Comparison of ENCODE assay signal across 10 cellular contexts in genomic region chr12:120369476-120370342, GRCh38. TPM values are rescaled to one million over a fixed set of nuclear protein-coding genes. Genes with fewer than 3 reads are reported as not detected.
A peak's percentile ranks its signal among the peaks of the same experiment; 100 is the strongest.
DNase-seq lines count a peak whose midpoint lies in the region; ATAC-seq and TF ChIP-seq lines count a peak whose summit lies in the region.
"Had no signal": no experiment of that assay in that cellular context is flagged by ENCODE, and none has a peak within 500 bp of the region (broad histone marks: within the 10 kb centered on the region; RNA-seq: fewer than 3 reads in every experiment).

No MANE protein-coding gene starts in this region.

- H3K9me3 Mint-ChIP-seq in Calu3 (ENCODE audit: low read depth, unreplicated experiment) = no peaks in the 10 kb centered on the region

- H3K9ac ChIP-seq in SK-N-MC (ENCODE audit: insufficient read length) = peak overlapping the region; percentile 56

- H3K36me3 Mint-ChIP-seq in Calu3 (ENCODE audit: insufficient read depth, unreplicated experiment) = peaks cover 18% of the 10 kb centered on the region

- no peak for TF ChIP-seq CTCF in Calu3 (IDR thresholded peaks at IDR 0.05; ENCODE audit: unreplicated experiment)
- TF ChIP-seq CTCF in left ventricle myocardium inferior (IDR thresholded peaks at IDR 0.05; ENCODE audit: borderline replicate concordance) = no peak
- TF ChIP-seq CTCF in psoas muscle (IDR thresholded peaks at IDR 0.05) = no peak

- ATAC-seq in psoas muscle (no peak), GM19395 (IDR thresholded peaks at IDR 0.05; ENCODE audit: unreplicated experiment) (no peak), HG03159 (IDR thresholded peaks at IDR 0.05; ENCODE audit: unreplicated experiment) (no peak)

- H3K27me3 ChIP-seq in left ventricle myocardium inferior (ENCODE audit: low read depth) (peaks cover 67% of the 10 kb centered on the region), psoas muscle (ENCODE audit: insufficient read depth in 3 of 3, low read length in 2 of 3) (peaks cover 0 to 79% (median 17%) of the 10 kb centered on the region in 3 donors)

- H3K4me3 ChIP-seq in SK-N-MC = peak overlapping the region; percentile 77
- peak overlapping the region; percentile 75 for H3K4me3 ChIP-seq in left ventricle myocardium inferior
- peak overlapping the region; percentile 52 for H3K4me3 ChIP-seq in psoas muscle

- H3K4me1 ChIP-seq in left ventricle myocardium inferior (peaks cover 26% of the 10 kb centered on the region), psoas muscle (no peaks in the 10 kb centered on the region)

- peaks cover 10% of the 10 kb centered on the region for H3K4me1 Mint-ChIP-seq in Calu3 (ENCODE audit: low read depth, unreplicated experiment)

- H3K27ac Mint-ChIP-seq in Calu3 (ENCODE audit: unreplicated experiment) = no peak overlapping the region

- BruUV-seq in Calu3 (replicated peaks; lab: Mats Ljungman, UMichigan) = no TSS peak

- peaks cover 77% of the 10 kb centered on the region for H3K27me3 Mint-ChIP-seq in Calu3 (ENCODE audit: unreplicated experiment)

- intact Hi-C loops in Calu3 (cut with micrococcal nuclease; ENCODE audit: unreplicated experiment) = no loop called here
- intact Hi-C loops in left ventricle myocardium inferior (cut with micrococcal nuclease) = no loop called here
- intact Hi-C loops in psoas muscle (cut with DNase I) = no loop called here

- H3K9me3 ChIP-seq in SK-N-MC (ENCODE audit: low read depth, low read length) (no peaks in the 10 kb centered on the region), left ventricle myocardium inferior (replicated peaks) (no peaks in the 10 kb centered on the region), psoas muscle (no peaks in the 10 kb centered on the region)

- DNase-seq in Calu3 (no peak), SK-N-MC (ENCODE audit: low read depth, low spot score) (no peak), left ventricle myocardium inferior (no peak), psoas muscle (no peak), NOMO-1 (lab: John Stamatoyannopoulos, UW; ENCODE audit: unreplicated experiment in 2 of 2) (no peak)
- no peak for DNase-seq in stimulated activated naive CD4-positive, alpha-beta T cell treated with Interleukin-2 at 50 U/mL for 16 hours (lab: John Stamatoyannopoulos, UW)
- DNase-seq: NCI-H2107 had no signal

- WGBS in psoas muscle, 3 donors = 1 to 2% (median 1%) methylated on average over 34 to 37 of the region's 37 CpGs

- H3K27ac ChIP-seq in SK-N-MC = no peak overlapping the region
- no peak overlapping the region for H3K27ac ChIP-seq in left ventricle myocardium inferior (replicated peaks)
- H3K27ac ChIP-seq in psoas muscle = no peak overlapping the region

- CTCF ChIA-PET in Calu3 (lab: Charles Lee) = interaction anchor here (0.6 kb wide), 1 partner anchor 199 kb away, joined by 4 read pairs; no protein-coding TSS in a partner anchor

- peak overlapping the region; percentile 55 for H3K4me3 Mint-ChIP-seq in Calu3 (ENCODE audit: low read depth, unreplicated experiment)

- no peaks in the 10 kb centered on the region; the same call in 1 of the 2 replicates for H3K36me3 ChIP-seq in SK-N-MC (ENCODE audit: insufficient read depth, low read length)
- H3K36me3 ChIP-seq in left ventricle myocardium inferior = no peaks in the 10 kb centered on the region
- no peaks in the 10 kb centered on the region for H3K36me3 ChIP-seq in psoas muscle (ENCODE audit: insufficient read depth in 1 of 2, low read depth in 1 of 2)

RNA-seq across cellular contexts. Expression of gene MSI1, which starts 0.7 kb away (rescaled TPM):
- 0.56 and 1.4 TPM in 2 replicates for total RNA-seq in Calu3 (2022)
- total RNA-seq in left ventricle myocardium inferior = 4.8 TPM
- total RNA-seq in psoas muscle = under 1 TPM in 2 of 4 donors, not detected in 2; 0.06 to 0.20 TPM
- polyA plus RNA-seq in psoas muscle = under 1 TPM in 2 of 3 donors, not detected in 1; 0.03 to 0.04 TPM

RNA-seq across cellular contexts. Expression of gene PLA2G1B, which starts 42.1 kb away (rescaled TPM):
- total RNA-seq in Calu3 (2022) (not detected in 2 replicates), left ventricle myocardium inferior (not detected), psoas muscle (1 to 10 TPM in 1 of 4 donors, not detected in 3; 1.0 TPM)
- polyA plus RNA-seq in psoas muscle = under 1 TPM in 2 of 3 donors, not detected in 1; 0.39 to 0.81 TPM
- total RNA-seq: activated CD8-positive, alpha-beta memory T cell treated with anti-CD3 and anti-CD28 coated beads for 36 hours had no signal
